Comparison of ENCODE assay signal across 30 cellular contexts in genomic region chr7:143243011-143243410, GRCh38. TPM values are rescaled to one million over a fixed set of nuclear protein-coding genes. Genes with fewer than 3 reads are reported as not detected.
DNase-seq lines count a peak whose midpoint lies in the region; ATAC-seq, FAIRE-seq and TF ChIP-seq lines count a peak whose summit lies in the region.
"Had no signal": no experiment of that assay in that cellular context is flagged by ENCODE, and none has a peak within 500 bp of the region (broad histone marks: within the 10 kb centered on the region; RNA-seq: fewer than 3 reads in every experiment).

No MANE protein-coding gene starts in this region.

- peaks cover 68% of the 10 kb centered on the region for H3K4me1 Mint-ChIP-seq in activated T-helper 2 cell treated with anti-CD3 and anti-CD28 coated beads, Interferon-gamma antibody, Interleukin-2, Interleukin-4, amounts not matched to agents 10 μg/mL and 5 μg/mL and 100 μg/mL, durations not matched to agents 14 hours and 24 hours and 36 hours (ENCODE audit: low read depth)
- H3K4me1 Mint-ChIP-seq: GM23338 had no signal

- H3K27me3 ChIP-seq in transverse colon = no peaks in the 10 kb centered on the region
- no peaks in the 10 kb centered on the region for H3K27me3 ChIP-seq in breast epithelium
- H3K27me3 ChIP-seq: SJCRH30 had no signal

- peak; percentile 60 for ATAC-seq in left colon
- ATAC-seq: GM23338, Right ventricle myocardium inferior, SK-N-SH treated with all-trans-retinoic acid at 6 μM for 48 hours had no signal

- no peak overlapping the region for H3K4me3 Mint-ChIP-seq in activated T-helper 2 cell treated with anti-CD3 and anti-CD28 coated beads, Interferon-gamma antibody, Interleukin-2, Interleukin-4, amounts not matched to agents 10 μg/mL and 5 μg/mL and 100 μg/mL, durations not matched to agents 14 hours and 24 hours and 36 hours (ENCODE audit: low read depth)
- H3K4me3 Mint-ChIP-seq: GM23338, H9, HFFc6 had no signal

- POLR2A ChIA-PET in HEK293T (lab: Yijun Ruan, JAX) = no interaction called here

- peak overlapping the region; percentile 49 to 65 (median 61) for H3K27ac ChIP-seq in transverse colon
- H3K27ac ChIP-seq in breast epithelium = no peak overlapping the region
- H3K27ac ChIP-seq: PC-9, SJCRH30 had no signal

- no peak for FAIRE-seq in urothelium cell line (lab: Jason Lieb, UNC)
- FAIRE-seq: GM12891 had no signal

- 34 to 52% methylated on average over 10 of the region's 10 CpGs for whole genome bisulfite sequencing in transverse colon (ENCODE audit: low coverage in 1 of 2), 2 donors

- H3K4me3 ChIP-seq in transverse colon = no peak overlapping the region
- H3K4me3 ChIP-seq in breast epithelium = no peak overlapping the region
- H3K4me3 ChIP-seq: GM23338, PC-9, SJCRH30 had no signal

- no peak for TF ChIP-seq EP300 in transverse colon (IDR thresholded peaks at IDR 0.05; ENCODE audit: low read depth)

- H3K27ac Mint-ChIP-seq in activated T-helper 2 cell treated with anti-CD3 and anti-CD28 coated beads, Interferon-gamma antibody, Interleukin-2, Interleukin-4, amounts not matched to agents 10 μg/mL and 5 μg/mL and 100 μg/mL, durations not matched to agents 14 hours and 24 hours and 36 hours = peak overlapping the region; percentile 44
- H3K27ac Mint-ChIP-seq: GM23338, H9, HFFc6 had no signal

- intact Hi-C loops in activated T-helper 2 cell treated with anti-CD3 and anti-CD28 coated beads, Interferon-gamma antibody, Interleukin-2, Interleukin-4, amounts not matched to agents 10 μg/mL and 5 μg/mL and 100 μg/mL, durations not matched to agents 14 hours and 24 hours and 36 hours (cut with micrococcal nuclease) = loop anchor here (5.0 kb wide), 1 partner anchor 436 kb away; no protein-coding TSS in a partner anchor
- intact Hi-C loops in left colon (cut with DNase I, micrococcal nuclease) (loop anchor here in 1 of 2 donors (5.0 kb wide), 1 partner anchor 59 kb away; no protein-coding TSS in a partner anchor), transverse colon (cut with DNase I; ENCODE audit: low total_unique reads) (loop anchor here (5.0 kb wide), 1 partner anchor 64 kb away; no protein-coding TSS in a partner anchor), breast epithelium (cut with DNase I; ENCODE audit: low total_unique reads) (loop anchor here (10.0 kb wide), 1 partner anchor 162 kb away; the partner anchor contains the start of gene EPHA1)

- H3K9me3 Mint-ChIP-seq in activated T-helper 2 cell treated with anti-CD3 and anti-CD28 coated beads, Interferon-gamma antibody, Interleukin-2, Interleukin-4, amounts not matched to agents 10 μg/mL and 5 μg/mL and 100 μg/mL, durations not matched to agents 14 hours and 24 hours and 36 hours = peaks cover 5% of the 10 kb centered on the region
- H3K9me3 Mint-ChIP-seq: GM23338, H9, HFFc6 had no signal

- peaks cover 8% of the 10 kb centered on the region for H3K36me3 Mint-ChIP-seq in activated T-helper 2 cell treated with anti-CD3 and anti-CD28 coated beads, Interferon-gamma antibody, Interleukin-2, Interleukin-4, amounts not matched to agents 10 μg/mL and 5 μg/mL and 100 μg/mL, durations not matched to agents 14 hours and 24 hours and 36 hours (ENCODE audit: low read depth)

- H3K4me1 ChIP-seq in transverse colon = peaks cover 0 to 34% (median 11%) of the 10 kb centered on the region in 4 donors
- H3K4me1 ChIP-seq in breast epithelium = peaks cover 3 to 4% of the 10 kb centered on the region in 2 donors
- H3K4me1 ChIP-seq: SJCRH30 had no signal

- in situ Hi-C loops in transverse colon (cut with MboI; ENCODE audit: low pct_ligation_motif_present in 1 of 4, low pct_unique_long_range_greater_than_20kb in 1 of 4, low sequenced_read_pairs in 3 of 4) = loop anchor here in 3 of 4 donors (5.0 to 10.0 kb wide), 4 partner anchors 59 to 172 kb away; partner anchors contain the start of gene EPHA1 (in 1 of the 3)

- H3K36me3 ChIP-seq in transverse colon (no peaks in the 10 kb centered on the region), breast epithelium (no peaks in the 10 kb centered on the region)
- H3K36me3 ChIP-seq: SJCRH30 had no signal

- no peaks in the 10 kb centered on the region for H3K27me3 Mint-ChIP-seq in activated T-helper 2 cell treated with anti-CD3 and anti-CD28 coated beads, Interferon-gamma antibody, Interleukin-2, Interleukin-4, amounts not matched to agents 10 μg/mL and 5 μg/mL and 100 μg/mL, durations not matched to agents 14 hours and 24 hours and 36 hours (ENCODE audit: low read depth)

- H3K9me3 ChIP-seq in transverse colon (no peaks in the 10 kb centered on the region), breast epithelium (no peaks in the 10 kb centered on the region)
- H3K9me3 ChIP-seq: SJCRH30 had no signal

- CTCF ChIA-PET in HEK293T (lab: Yijun Ruan, JAX) = interaction anchor here (0.6 to 1.6 kb wide), 2 partner anchors 45 to 56 kb away, joined by 3 to 4 read pairs; partner anchors contain the start of gene CASP2

- peak; percentile 56 for DNase-seq in DMS53 treated with DMSO at 0.1 percent for 48 hours (lab: John Stamatoyannopoulos, UW; ENCODE audit: unreplicated experiment)
- DNase-seq in activated T-helper 2 cell treated with anti-CD3 and anti-CD28 coated beads, Interferon-gamma antibody, Interleukin-2, Interleukin-4, amounts not matched to agents 10 μg/mL and 5 μg/mL and 100 μg/mL, durations not matched to agents 14 hours and 24 hours and 36 hours (ENCODE audit: low spot score) = no peak
- no peak for DNase-seq in left colon
- DNase-seq in transverse colon = no peak
- no peak for DNase-seq in breast epithelium (ENCODE audit: low spot score in 2 of 2)
- no peak for DNase-seq in urothelium cell line (ENCODE audit: low spot score)
- DNase-seq in HEK293T (ENCODE audit: extremely low spot score) = no peak
- DNase-seq: C1 segment of cervical spinal cord; CD4-positive, alpha-beta memory T cell; COR-L47; DMS79 treated with DMSO at 0.1 percent for 48 hours; GF-D8; H9; HFFc6; Karpas-422; NCI-H1092 treated with DMSO at 0.1 percent for 48 hours; NCI-H1436; NCI-H187; NCI-H2171 treated with DMSO at 0.1 percent for 48 hours; NCI-H345; NCI-H748 treated with DMSO at 0.1 percent for 48 hours; PC-9; SJCRH30 had no signal

- no peak for TF ChIP-seq CTCF in transverse colon (IDR thresholded peaks at IDR 0.05)
- TF ChIP-seq CTCF in breast epithelium (IDR thresholded peaks at IDR 0.05) = no peak

- no peak for TF ChIP-seq POLR2A in transverse colon (IDR thresholded peaks at IDR 0.05)
- no peak for TF ChIP-seq POLR2A in breast epithelium (IDR thresholded peaks at IDR 0.05)

TF ChIP-seq in HEK293T, 16 proteins besides CTCF, POLR2A, EP300 and RAD21:
- no peak for TF ChIP-seq SP1 (IDR thresholded peaks at IDR 0.05)
- TF ChIP-seq LEF1 (IDR thresholded peaks at IDR 0.05; ENCODE audit: borderline replicate concordance) = no peak
- TF ChIP-seq NFRKB (IDR thresholded peaks at IDR 0.05) = no peak
- no peak for TF ChIP-seq ELF4 (IDR thresholded peaks at IDR 0.05)
- TF ChIP-seq PKNOX1 (IDR thresholded peaks at IDR 0.05) = no peak
- no peak for TF ChIP-seq L3MBTL2 (conservative IDR thresholded peaks at IDR 0.05)
- no peak for TF ChIP-seq FOXK2 (IDR thresholded peaks at IDR 0.05)
- no peak for TF ChIP-seq BHLHE40 (IDR thresholded peaks at IDR 0.05; ENCODE audit: borderline replicate concordance)
- TF ChIP-seq FOXM1 (IDR thresholded peaks at IDR 0.05; ENCODE audit: borderline replicate concordance) = no peak
- TF ChIP-seq CTBP1 (IDR thresholded peaks at IDR 0.05; ENCODE audit: borderline replicate concordance) = no peak
TF ChIP-seq in HEK293T: peak in this region for 0.

RNA-seq across cellular contexts. Expression of gene GSTK1, which starts 20.2 kb away (rescaled TPM):
- 166 and 168 TPM in 2 replicates for total RNA-seq in activated T-helper 2 cell treated with anti-CD3 and anti-CD28 coated beads, Interferon-gamma antibody, Interleukin-2, Interleukin-4, amounts not matched to agents 10 μg/mL and 5 μg/mL and 100 μg/mL, durations not matched to agents 14 hours and 24 hours and 36 hours
- total RNA-seq in left colon (100 to 1,000 TPM; 290 to 349 TPM), transverse colon (100 to 1,000 TPM; 333 to 472 (median 376) TPM), breast epithelium (100 to 1,000 TPM; 196 to 242 (median 199) TPM)

RNA-seq across cellular contexts. Expression of gene TAS2R40, which starts 21.2 kb away (rescaled TPM):
- not detected in 2 replicates for total RNA-seq in activated T-helper 2 cell treated with anti-CD3 and anti-CD28 coated beads, Interferon-gamma antibody, Interleukin-2, Interleukin-4, amounts not matched to agents 10 μg/mL and 5 μg/mL and 100 μg/mL, durations not matched to agents 14 hours and 24 hours and 36 hours
- total RNA-seq in left colon (not detected), transverse colon (not detected), breast epithelium (not detected)
- total RNA-seq: A673; CD4-positive, alpha-beta memory T cell; GM23338; H9; HFFc6; M059J; PC-9; Right ventricle myocardium inferior; RPMI7951; SJCRH30 had no signal

RNA-seq across cellular contexts. Expression of gene TMEM139, which starts 41.7 kb away (rescaled TPM):
- 0.75 and 1.1 TPM in 2 replicates for total RNA-seq in activated T-helper 2 cell treated with anti-CD3 and anti-CD28 coated beads, Interferon-gamma antibody, Interleukin-2, Interleukin-4, amounts not matched to agents 10 μg/mL and 5 μg/mL and 100 μg/mL, durations not matched to agents 14 hours and 24 hours and 36 hours
- 10 to 100 TPM; 21.8 to 54.1 TPM for total RNA-seq in left colon
- total RNA-seq in transverse colon = 100 to 1,000 TPM in 1 of 4 donors, 10 to 100 TPM in 3; 46.4 to 127 (median 52.2) TPM
- total RNA-seq in breast epithelium = 10 to 100 TPM in 2 of 3 donors, 1 to 10 TPM in 1; 1.4 to 27.4 (median 14.4) TPM
- total RNA-seq: A673, RPMI7951 had no signal

RNA-seq across cellular contexts. Expression of gene CASP2, which starts 45.1 kb away (rescaled TPM):
- 116 and 122 TPM in 2 replicates for total RNA-seq in activated T-helper 2 cell treated with anti-CD3 and anti-CD28 coated beads, Interferon-gamma antibody, Interleukin-2, Interleukin-4, amounts not matched to agents 10 μg/mL and 5 μg/mL and 100 μg/mL, durations not matched to agents 14 hours and 24 hours and 36 hours
- total RNA-seq in left colon (10 to 100 TPM; 29.9 to 39.4 TPM), transverse colon (10 to 100 TPM; 13.5 to 38.9 (median 17.6) TPM), breast epithelium (10 to 100 TPM; 11.7 to 24.9 (median 22.8) TPM)

RNA-seq across cellular contexts. Expression of gene TAS2R39, which starts 59.8 kb away (rescaled TPM):
- total RNA-seq in activated T-helper 2 cell treated with anti-CD3 and anti-CD28 coated beads, Interferon-gamma antibody, Interleukin-2, Interleukin-4, amounts not matched to agents 10 μg/mL and 5 μg/mL and 100 μg/mL, durations not matched to agents 14 hours and 24 hours and 36 hours = not detected in 2 replicates
- total RNA-seq in left colon (not detected), transverse colon (not detected), breast epithelium (not detected)
- total RNA-seq: A673; CD4-positive, alpha-beta memory T cell; H9; HFFc6; M059J; PC-9; Right ventricle myocardium inferior; RPMI7951; SJCRH30 had no signal

Comparison
In these comparisons a context has a peak if more than half of its experiments do, and no peak if none do; other contexts are left out.
1. H3K27ac ChIP-seq: peak in transverse colon (4 of 4); none in breast epithelium (0 of 2).